Comparison of ENCODE assay signal across 8 cellular contexts in genomic region chr1:161176468-161177111, GRCh38. TPM values are rescaled to one million over a fixed set of nuclear protein-coding genes. Genes with fewer than 3 reads are reported as not detected.
DNase-seq lines count a peak whose midpoint lies in the region; ATAC-seq, FAIRE-seq and TF ChIP-seq lines count a peak whose summit lies in the region.

No MANE protein-coding gene starts in this region.

- DNase-seq in Calu3 (no peak), NB4 (ENCODE audit: low read depth) (no peak), H1 (ENCODE audit: low read depth in 1 of 2, low spot score in 2 of 2) (no peak), nephron progenitor cell (no peak), NK-92 (lab: John Stamatoyannopoulos, UW; ENCODE audit: unreplicated experiment) (no peak)

- peaks cover 0 to 4% of the 10 kb centered on the region in 2 experiments; a peak in 1 of 4 replicates for H3K79me2 ChIP-seq in H1 (ENCODE audit: control insufficient read depth in 1 of 2, insufficient read depth in 2 of 2, low read length in 2 of 2)

- H3K14ac ChIP-seq in H1 (ENCODE audit: insufficient read length): no peak overlapping the region

- H3K9me3 Mint-ChIP-seq in Calu3 (ENCODE audit: low read depth, unreplicated experiment) (no peaks in the 10 kb centered on the region), nephron progenitor cell (no peaks in the 10 kb centered on the region)

- TF ChIP-seq CTCF in Calu3 (IDR thresholded peaks at IDR 0.05; ENCODE audit: unreplicated experiment) (no peak), NB4 (IDR thresholded peaks at IDR 0.05; ENCODE audit: low read depth, low read length) (no peak), H1 (IDR thresholded peaks at IDR 0.05; ENCODE audit: control extremely low read depth in 1 of 3, insufficient read depth in 1 of 3, low read depth in 1 of 3, low read length in 3 of 3) (no peak), nephron progenitor cell (IDR thresholded peaks at IDR 0.05) (no peak)

- peak overlapping the region; percentile 99; the same call in 1 of the 2 replicates for H2BK5ac ChIP-seq in H1 (ENCODE audit: low read depth, low read length)

- no TSS peak for BruUV-seq in Calu3 (replicated peaks; lab: Mats Ljungman, UMichigan)

- H3K27me3 Mint-ChIP-seq in Calu3 (ENCODE audit: unreplicated experiment): no peaks in the 10 kb centered on the region
- peaks cover 2% of the 10 kb centered on the region for H3K27me3 Mint-ChIP-seq in nephron progenitor cell (ENCODE audit: low read depth, poor library complexity)

- no peak for TF ChIP-seq POLR2A in NB4 (IDR thresholded peaks at IDR 0.05; ENCODE audit: extremely low read depth, insufficient read length)
- no peak for TF ChIP-seq POLR2A in H1 (IDR thresholded peaks at IDR 0.05; ENCODE audit: control extremely low read depth in 1 of 2, low read depth in 2 of 2, low read length in 2 of 2)

- H3K23me2 ChIP-seq in H1 (ENCODE audit: low read depth, low read length): peaks cover 2% of the 10 kb centered on the region; the same call in 1 of the 2 replicates

- 27% methylated on average over 16 of the region's 17 CpGs; no CpG with 5 or more reads in 1 of the 2 experiments for WGBS in H1 (ENCODE audit: extremely low coverage in 1 of 2, insufficient coverage in 1 of 2, insufficient read length in 1 of 2, insufficient replicate concordance in 2 of 2, low coverage in 1 of 2, low lambda C conversion rate in 2 of 2, missing lambda C conversion rate in 1 of 2), 2 experiments

- no peak overlapping the region for H2AFZ ChIP-seq in H1 (ENCODE audit: low read length)

- H3K4me1 Mint-ChIP-seq in Calu3 (ENCODE audit: low read depth, unreplicated experiment): peaks cover 27% of the 10 kb centered on the region
- peaks cover 31% of the 10 kb centered on the region for H3K4me1 Mint-ChIP-seq in nephron progenitor cell

- H3K4me1 ChIP-seq in H1 (replicated peaks in 1 of 4; ENCODE audit: control insufficient read depth in 3 of 4, insufficient read depth in 4 of 4, low read length in 3 of 4): peaks cover 0 to 13% (median under 1%) of the 10 kb centered on the region in 4 experiments; a peak in 3 of 7 replicates

- intact Hi-C loops in Calu3 (cut with micrococcal nuclease; ENCODE audit: unreplicated experiment): no loop called here

- CTCF ChIA-PET in Calu3 (lab: Charles Lee) (interaction anchor here (0.6 to 1.8 kb wide), 3 partner anchors 10 to 585 kb away, joined by 4 to 7 read pairs (median 4); partner anchors contain the start of gene PPOX), H1 (lab: Charles Lee; ENCODE audit: partially characterized antibody) (interaction anchor here (0.8 to 2.8 kb wide), 9 partner anchors 10 to 495 kb away, joined by 3 to 27 read pairs (median 3); partner anchors contain the start of genes ADAMTS4, PPOX and TOMM40L)

- peak overlapping the region; percentile 61 to 93 for H3K4me2 ChIP-seq in H1 (ENCODE audit: insufficient read depth in 1 of 2, low read depth in 2 of 2, low read length in 2 of 2)

- H3K4me3 ChIP-seq in NB4 (ENCODE audit: low read depth, low read length) (peak overlapping the region; percentile 94), H1 (ENCODE audit: extremely low read depth in 1 of 4, insufficient read depth in 2 of 4, low read depth in 3 of 4, low read length in 4 of 4) (peak overlapping the region; percentile 66 to 96 (median 84))

- peak overlapping the region in 3 of 4 experiments; percentile 3 to 83 (median 81); a peak in 5 of 7 replicates for H3K9ac ChIP-seq in H1 (replicated peaks in 1 of 4; ENCODE audit: extremely low read depth in 1 of 4, low read depth in 3 of 4, low read length in 3 of 4)

- no peak overlapping the region for H2AK5ac ChIP-seq in H1 (ENCODE audit: low read depth, low read length)

- H3K18ac ChIP-seq in H1 (ENCODE audit: extremely low read depth, low read length): no peak overlapping the region

- no peak overlapping the region for H2BK15ac ChIP-seq in H1 (ENCODE audit: low read length)

- no peak overlapping the region for H4K91ac ChIP-seq in H1 (replicated peaks; ENCODE audit: insufficient read length, low read length)

- H2BK20ac ChIP-seq in H1 (ENCODE audit: low read length): no peak overlapping the region

- peaks cover 0 to 6% of the 10 kb centered on the region in 2 experiments for H4K20me1 ChIP-seq in H1 (replicated peaks in 1 of 2; ENCODE audit: control insufficient read depth in 1 of 2, insufficient read depth in 2 of 2, low read length in 2 of 2)

- H3K27ac Mint-ChIP-seq in Calu3 (ENCODE audit: unreplicated experiment) (peak overlapping the region; percentile 97), nephron progenitor cell (peak overlapping the region; percentile 86)

- POLR2A ChIA-PET in H1 (lab: Charles Lee; ENCODE audit: partially characterized antibody): interaction anchor here (0.6 to 4.0 kb wide), 23 partner anchors 10 to 177 kb away, joined by 3 to 51 read pairs (median 4); partner anchors contain the start of genes ADAMTS4, APOA2, DEDD and F11R

- H3K27me3 ChIP-seq in H1 (replicated peaks in 1 of 4; ENCODE audit: control insufficient read depth in 3 of 4, extremely low read depth in 1 of 4, insufficient read depth in 3 of 4, low read length in 3 of 4): no peaks in the 10 kb centered on the region

- H2BK12ac ChIP-seq in H1 (ENCODE audit: low read depth, low read length): no peak overlapping the region

- no peak for ATAC-seq in GM18909 (IDR thresholded peaks at IDR 0.05; ENCODE audit: poor library complexity, unreplicated experiment)
- ATAC-seq in GM18520 (IDR thresholded peaks at IDR 0.05; ENCODE audit: unreplicated experiment): no peak
- no peak for ATAC-seq in HG02852 (IDR thresholded peaks at IDR 0.05; ENCODE audit: unreplicated experiment)

- no peak overlapping the region for H3K23ac ChIP-seq in H1 (ENCODE audit: insufficient read length)

- H4K5ac ChIP-seq in H1 (ENCODE audit: insufficient read length, low read depth, low read length): no peak overlapping the region

- no peak for TF ChIP-seq RAD21 in H1 (IDR thresholded peaks at IDR 0.05 in 1 of 2, conservative IDR thresholded peaks at IDR 0.05 in 1 of 2; ENCODE audit: low read depth in 2 of 2, low read length in 2 of 2)

- FAIRE-seq in H1 (lab: Jason Lieb, UNC): no peak

- no peak overlapping the region; the same call in 1 of the 2 replicates for H4K8ac ChIP-seq in H1 (ENCODE audit: extremely low read depth, insufficient read depth, low read length)

- peak overlapping the region; percentile 62 for H3K4ac ChIP-seq in H1 (replicated peaks; ENCODE audit: insufficient read length, low read depth, low read length)

- H3K4me3 Mint-ChIP-seq in Calu3 (ENCODE audit: low read depth, unreplicated experiment) (peak overlapping the region; percentile 100), nephron progenitor cell (peak overlapping the region; percentile 100)

- TF ChIP-seq EP300 in H1 (IDR thresholded peaks at IDR 0.05; ENCODE audit: borderline replicate concordance in 1 of 2, low read depth in 2 of 2, low read length in 2 of 2): no peak

- H2BK120ac ChIP-seq in H1 (replicated peaks; ENCODE audit: low read depth, low read length): no peak overlapping the region

- peak overlapping the region; percentile 88; the same call in 1 of the 2 replicates for H3K27ac ChIP-seq in H1 (ENCODE audit: low read depth, low read length)

- H3K9me3 ChIP-seq in H1 (ENCODE audit: insufficient read depth in 2 of 2, low read depth in 1 of 2, low read length in 1 of 2): no peaks in the 10 kb centered on the region

- H3K56ac ChIP-seq in H1 (replicated peaks; ENCODE audit: insufficient read length, low read depth, low read length): no peak overlapping the region

- H3K36me3 ChIP-seq in H1 (ENCODE audit: control insufficient read depth in 2 of 4, insufficient read depth in 4 of 4, low read length in 3 of 4): peaks cover 7 to 36% (median 21%) of the 10 kb centered on the region in 4 experiments; a peak in 6 of 8 replicates

- peaks cover 4% of the 10 kb centered on the region for H3K79me1 ChIP-seq in H1 (ENCODE audit: low read depth, low read length)

- H3K36me3 Mint-ChIP-seq in Calu3 (ENCODE audit: insufficient read depth, unreplicated experiment): peaks cover 46% of the 10 kb centered on the region
- peaks cover 28% of the 10 kb centered on the region for H3K36me3 Mint-ChIP-seq in nephron progenitor cell (ENCODE audit: low read depth)

RNA-seq across cellular contexts. Expression of gene B4GALT3, which starts 0.7 kb away (rescaled TPM):
- 51.9 and 59.2 TPM in 2 replicates for total RNA-seq in Calu3 (2022)
- total RNA-seq in H1 (2021; fragmentation: NEBNext Ultra II Directional; extraction: Animal tissue kit (Norgen Biotek cat#: 25700)): 42.3 and 45.5 TPM in 2 replicates
- polyA plus RNA-seq in H1 (2011; rRNA removed): 43.0 and 61.2 TPM in 2 replicates
- 35.7 TPM for polyA plus RNA-seq in H1 (2011; cell fraction: cytosol; rRNA removed)
- 83.1 TPM for polyA plus RNA-seq in H1 (2011; cell fraction: nucleus; rRNA removed)
- polyA plus RNA-seq in H1 (2012, experiment 1 of 2): 37.1 to 41.5 TPM (median 37.3 TPM) in 4 replicates
- polyA plus RNA-seq in H1 (2012, experiment 2 of 2): 65.4 TPM
- polyA plus RNA-seq in H1 (2013, experiment 1 of 2): 50.7 TPM
- 53.5 TPM for polyA plus RNA-seq in H1 (2013, experiment 2 of 2)
- 18.1 and 20.6 TPM in 2 replicates for polyA minus RNA-seq in H1 (2011; rRNA and poly(A)+ RNA removed)
- polyA minus RNA-seq in H1 (2011; cell fraction: cytosol; rRNA and poly(A)+ RNA removed): 14.2 TPM
- 15.3 TPM for polyA minus RNA-seq in H1 (2011; cell fraction: nucleus; rRNA and poly(A)+ RNA removed)

RNA-seq across cellular contexts. Expression of gene PPOX, which starts 10.4 kb away (rescaled TPM):
- 25.7 and 27.1 TPM in 2 replicates for total RNA-seq in Calu3 (2022)
- 32.1 and 40.4 TPM in 2 replicates for total RNA-seq in H1 (2021; fragmentation: NEBNext Ultra II Directional; extraction: Animal tissue kit (Norgen Biotek cat#: 25700))
- 37.7 and 39.4 TPM in 2 replicates for polyA plus RNA-seq in H1 (2011; rRNA removed)
- 47.0 TPM for polyA plus RNA-seq in H1 (2011; cell fraction: cytosol; rRNA removed)
- 127 TPM for polyA plus RNA-seq in H1 (2011; cell fraction: nucleus; rRNA removed)
- 30.2 to 46.4 TPM (median 45.4 TPM) in 4 replicates for polyA plus RNA-seq in H1 (2012, experiment 1 of 2)
- 33.9 TPM for polyA plus RNA-seq in H1 (2012, experiment 2 of 2)
- 21.2 TPM for polyA plus RNA-seq in H1 (2013, experiment 1 of 2)
- polyA plus RNA-seq in H1 (2013, experiment 2 of 2): 17.9 TPM
- polyA minus RNA-seq in H1 (2011; rRNA and poly(A)+ RNA removed): 24.6 and 32.8 TPM in 2 replicates
- polyA minus RNA-seq in H1 (2011; cell fraction: cytosol; rRNA and poly(A)+ RNA removed): 19.6 TPM
- polyA minus RNA-seq in H1 (2011; cell fraction: nucleus; rRNA and poly(A)+ RNA removed): 33.5 TPM

RNA-seq across cellular contexts. Expression of gene USP21, which starts 17.3 kb away (rescaled TPM):
- 35.8 and 40.9 TPM in 2 replicates for total RNA-seq in Calu3 (2022)
- total RNA-seq in H1 (2021; fragmentation: NEBNext Ultra II Directional; extraction: Animal tissue kit (Norgen Biotek cat#: 25700)): 23.9 and 28.2 TPM in 2 replicates
- polyA plus RNA-seq in H1 (2011; rRNA removed): 36.3 and 53.5 TPM in 2 replicates
- 24.7 TPM for polyA plus RNA-seq in H1 (2011; cell fraction: cytosol; rRNA removed)
- 114 TPM for polyA plus RNA-seq in H1 (2011; cell fraction: nucleus; rRNA removed)
- 23.1 to 27.6 TPM (median 23.8 TPM) in 4 replicates for polyA plus RNA-seq in H1 (2012, experiment 1 of 2)
- 30.6 TPM for polyA plus RNA-seq in H1 (2012, experiment 2 of 2)
- polyA plus RNA-seq in H1 (2013, experiment 1 of 2): 17.1 TPM
- polyA plus RNA-seq in H1 (2013, experiment 2 of 2): 16.7 TPM
- 17.7 and 18.1 TPM in 2 replicates for polyA minus RNA-seq in H1 (2011; rRNA and poly(A)+ RNA removed)
- polyA minus RNA-seq in H1 (2011; cell fraction: cytosol; rRNA and poly(A)+ RNA removed): 18.6 TPM
- 37.9 TPM for polyA minus RNA-seq in H1 (2011; cell fraction: nucleus; rRNA and poly(A)+ RNA removed)

RNA-seq across cellular contexts. Expression of gene ADAMTS4, which starts 22.3 kb away (rescaled TPM):
- not detected in 2 replicates for total RNA-seq in Calu3 (2022)
- total RNA-seq in H1 (2021; fragmentation: NEBNext Ultra II Directional; extraction: Animal tissue kit (Norgen Biotek cat#: 25700)): 7.2 and 12.4 TPM in 2 replicates
- polyA plus RNA-seq in H1 (2011; rRNA removed): 4.6 and 6.4 TPM in 2 replicates
- 3.8 TPM for polyA plus RNA-seq in H1 (2011; cell fraction: cytosol; rRNA removed)
- 8.8 TPM for polyA plus RNA-seq in H1 (2011; cell fraction: nucleus; rRNA removed)
- 6.1 to 7.9 TPM (median 6.5 TPM) in 4 replicates for polyA plus RNA-seq in H1 (2012, experiment 1 of 2)
- polyA plus RNA-seq in H1 (2012, experiment 2 of 2): 3.1 TPM
- polyA plus RNA-seq in H1 (2013, experiment 1 of 2): 5.4 TPM
- polyA plus RNA-seq in H1 (2013, experiment 2 of 2): 4.8 TPM
- 9.9 and 12.8 TPM in 2 replicates for polyA minus RNA-seq in H1 (2011; rRNA and poly(A)+ RNA removed)
- polyA minus RNA-seq in H1 (2011; cell fraction: cytosol; rRNA and poly(A)+ RNA removed): 11.0 TPM
- 15.4 TPM for polyA minus RNA-seq in H1 (2011; cell fraction: nucleus; rRNA and poly(A)+ RNA removed)

RNA-seq across cellular contexts. Expression of gene UFC1, which starts 22.8 kb away (rescaled TPM):
- total RNA-seq in Calu3 (2022): 77.5 and 85.8 TPM in 2 replicates
- 67.8 and 71.0 TPM in 2 replicates for total RNA-seq in H1 (2021; fragmentation: NEBNext Ultra II Directional; extraction: Animal tissue kit (Norgen Biotek cat#: 25700))
- 60.2 and 102 TPM in 2 replicates for polyA plus RNA-seq in H1 (2011; rRNA removed)
- polyA plus RNA-seq in H1 (2011; cell fraction: cytosol; rRNA removed): 127 TPM
- 22.6 TPM for polyA plus RNA-seq in H1 (2011; cell fraction: nucleus; rRNA removed)
- 114 to 154 TPM (median 116 TPM) in 4 replicates for polyA plus RNA-seq in H1 (2012, experiment 1 of 2)
- polyA plus RNA-seq in H1 (2012, experiment 2 of 2): 28.2 TPM
- polyA plus RNA-seq in H1 (2013, experiment 1 of 2): 51.0 TPM
- 54.6 TPM for polyA plus RNA-seq in H1 (2013, experiment 2 of 2)
- 46.6 and 64.7 TPM in 2 replicates for polyA minus RNA-seq in H1 (2011; rRNA and poly(A)+ RNA removed)
- polyA minus RNA-seq in H1 (2011; cell fraction: cytosol; rRNA and poly(A)+ RNA removed): 35.9 TPM
- 27.1 TPM for polyA minus RNA-seq in H1 (2011; cell fraction: nucleus; rRNA and poly(A)+ RNA removed)
